ENCODE assay signal across 1 cellular context in the genomic region with DNA sequence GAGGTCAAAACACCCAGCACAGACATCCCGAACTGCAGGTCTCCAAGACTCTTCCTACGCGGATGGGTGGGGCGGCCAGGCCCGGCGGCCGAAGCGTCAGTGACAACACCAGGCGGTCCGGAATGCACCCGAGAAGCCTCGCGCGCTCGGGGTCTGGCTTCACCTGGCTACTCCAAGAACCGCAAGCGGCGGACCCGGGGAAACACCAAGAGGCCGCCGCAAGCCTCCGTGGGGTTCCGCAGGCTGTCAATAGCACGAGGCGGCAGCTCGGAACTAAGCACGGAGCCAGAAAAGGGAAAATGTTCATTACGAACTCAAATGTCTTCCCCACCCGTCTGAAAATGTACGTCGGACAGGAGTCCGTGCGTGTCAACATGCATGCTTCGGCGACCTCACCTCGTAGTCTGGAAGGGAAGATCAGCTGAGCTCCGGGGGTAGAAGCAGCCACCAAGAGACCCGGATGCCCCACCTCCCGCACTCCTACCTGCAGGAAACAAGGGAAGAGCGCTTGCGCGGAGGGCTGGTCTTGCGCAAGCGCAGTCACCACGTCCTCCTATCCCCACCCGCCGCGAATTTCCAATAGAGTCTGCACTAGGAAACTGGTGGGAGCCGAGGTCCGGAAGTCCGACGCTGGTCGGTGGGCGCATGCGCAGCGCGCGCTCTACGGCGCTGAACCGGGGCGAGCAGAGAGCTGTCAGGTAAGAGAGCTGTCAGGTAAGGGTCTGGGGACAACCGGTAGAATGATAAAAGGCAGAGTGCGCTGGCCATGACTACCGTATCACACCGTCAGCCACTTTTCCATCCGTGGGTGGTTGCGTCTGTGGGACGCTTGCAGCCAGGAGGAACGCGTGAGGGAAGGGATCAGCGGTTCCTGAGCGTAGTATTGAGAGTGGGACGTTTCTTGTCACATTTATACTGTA.
A peak's percentile ranks its signal among the peaks of the same experiment; 100 is the strongest.
TF ChIP-seq lines count a peak whose summit lies in the region.

A gene (plus strand): TSS at position 646 of the 920 bp plus-strand sequence. CDS start 3,864 bp downstream, outside the sequence.
A gene (minus strand): TSS at position 500 of the 920 bp plus-strand sequence. CDS start 958 bp downstream, outside the sequence.

TF ChIP-seq in HEK293, 187 proteins besides CTCF, POLR2A, EP300 and RAD21 (continued from another document and continues in another):
- TF ChIP-seq IKZF3 (tag by site-specific recombination; IDR thresholded peaks at IDR 0.05) (peak; percentile 98), BCL11B (tag by site-specific recombination; IDR thresholded peaks at IDR 0.05; ENCODE audit: low read depth) (no peak), KLF10 (tag by site-specific recombination; IDR thresholded peaks at IDR 0.05) (peak; percentile 80), YY2 (tag by site-specific recombination; IDR thresholded peaks at IDR 0.05) (no peak), ZNF501 (tag by site-specific recombination; IDR thresholded peaks at IDR 0.05) (peak; percentile 73), ZNF660 (tag by site-specific recombination; IDR thresholded peaks at IDR 0.05) (0 out of 2 replicates have a peak, but pooled peaks have one; percentile 28), ZBTB8A (tag by site-specific recombination; IDR thresholded peaks at IDR 0.05) (no peak), ZNF785 (tag by site-specific recombination; IDR thresholded peaks at IDR 0.05) (no peak), ZNF274 (IDR thresholded peaks at IDR 0.05; ENCODE audit: low read length) (no peak), ZNF274 (tag by site-specific recombination; IDR thresholded peaks at IDR 0.05; ENCODE audit: borderline replicate concordance) (no peak), ZNF335 (tag by site-specific recombination; conservative IDR thresholded peaks at IDR 0.05) (peak; percentile 68), ZNF529 (tag by site-specific recombination; IDR thresholded peaks at IDR 0.05; ENCODE audit: insufficient replicate concordance) (no peak), OVOL3 (tag by site-specific recombination; IDR thresholded peaks at IDR 0.05) (no peak), ZNF544 (tag by site-specific recombination; IDR thresholded peaks at IDR 0.05) (no peak), ZNF157 (tag by site-specific recombination; IDR thresholded peaks at IDR 0.05) (no peak), SP2 (tag by site-specific recombination; IDR thresholded peaks at IDR 0.05) (peak; percentile 79), ZNF776 (tag by site-specific recombination; IDR thresholded peaks at IDR 0.05; ENCODE audit: borderline replicate concordance) (no peak), ZNF37A (tag by site-specific recombination; IDR thresholded peaks at IDR 0.05) (no peak), TCF7L2 (IDR thresholded peaks at IDR 0.05; ENCODE audit: borderline replicate concordance, low read depth, low read length) (no peak), ZBTB17 (tag by site-specific recombination; IDR thresholded peaks at IDR 0.05) (peak; percentile 97), KLF9 (tag by site-specific recombination; IDR thresholded peaks at IDR 0.05; ENCODE audit: low read depth) (peak; percentile 35; the same call in 1 of the 2 replicates), SP7 (tag by site-specific recombination; IDR thresholded peaks at IDR 0.05) (no peak; the same call in none of the 2 replicates), BCL11A (tag by site-specific recombination; IDR thresholded peaks at IDR 0.05; ENCODE audit: low read depth) (no peak), ZNF24 (tag by site-specific recombination; IDR thresholded peaks at IDR 0.05) (0 out of 2 replicates have a peak, but pooled peaks have one; percentile 29), ZNF341 (tag by site-specific recombination; IDR thresholded peaks at IDR 0.05; ENCODE audit: low read depth) (peak; percentile 52; the same call in 1 of the 2 replicates), ZNF112 (tag by site-specific recombination; IDR thresholded peaks at IDR 0.05) (no peak), ZXDB (tag by site-specific recombination; IDR thresholded peaks at IDR 0.05) (0 out of 2 replicates have a peak, but pooled peaks have one; percentile 53), ZNF600 (tag by site-specific recombination; IDR thresholded peaks at IDR 0.05) (peak; percentile 96), ZNF114 (tag by site-specific recombination; IDR thresholded peaks at IDR 0.05) (no peak), ZNF292 (tag by site-specific recombination; IDR thresholded peaks at IDR 0.05; ENCODE audit: borderline replicate concordance, low read depth) (no peak), ZNF610 (tag by site-specific recombination; IDR thresholded peaks at IDR 0.05; ENCODE audit: borderline replicate concordance) (no peak), ZNF585B (tag by site-specific recombination; IDR thresholded peaks at IDR 0.05) (no peak), MZF1 (tag by site-specific recombination; IDR thresholded peaks at IDR 0.05; ENCODE audit: borderline replicate concordance) (no peak), SALL2 (tag by site-specific recombination; IDR thresholded peaks at IDR 0.05; ENCODE audit: borderline replicate concordance) (no peak), KLF7 (tag by site-specific recombination; IDR thresholded peaks at IDR 0.05; ENCODE audit: borderline replicate concordance) (peak; percentile 45; the same call in 1 of the 2 replicates), ZNF221 (tag by site-specific recombination; IDR thresholded peaks at IDR 0.05; ENCODE audit: borderline replicate concordance) (no peak), ZEB2 (tag by site-specific recombination; IDR thresholded peaks at IDR 0.05) (peak; percentile 66; the same call in 1 of the 2 replicates), ZNF629 (tag by site-specific recombination; IDR thresholded peaks at IDR 0.05) (0 out of 2 replicates have a peak, but pooled peaks have one; percentile 49)
- TF ChIP-seq, protein P1, sequence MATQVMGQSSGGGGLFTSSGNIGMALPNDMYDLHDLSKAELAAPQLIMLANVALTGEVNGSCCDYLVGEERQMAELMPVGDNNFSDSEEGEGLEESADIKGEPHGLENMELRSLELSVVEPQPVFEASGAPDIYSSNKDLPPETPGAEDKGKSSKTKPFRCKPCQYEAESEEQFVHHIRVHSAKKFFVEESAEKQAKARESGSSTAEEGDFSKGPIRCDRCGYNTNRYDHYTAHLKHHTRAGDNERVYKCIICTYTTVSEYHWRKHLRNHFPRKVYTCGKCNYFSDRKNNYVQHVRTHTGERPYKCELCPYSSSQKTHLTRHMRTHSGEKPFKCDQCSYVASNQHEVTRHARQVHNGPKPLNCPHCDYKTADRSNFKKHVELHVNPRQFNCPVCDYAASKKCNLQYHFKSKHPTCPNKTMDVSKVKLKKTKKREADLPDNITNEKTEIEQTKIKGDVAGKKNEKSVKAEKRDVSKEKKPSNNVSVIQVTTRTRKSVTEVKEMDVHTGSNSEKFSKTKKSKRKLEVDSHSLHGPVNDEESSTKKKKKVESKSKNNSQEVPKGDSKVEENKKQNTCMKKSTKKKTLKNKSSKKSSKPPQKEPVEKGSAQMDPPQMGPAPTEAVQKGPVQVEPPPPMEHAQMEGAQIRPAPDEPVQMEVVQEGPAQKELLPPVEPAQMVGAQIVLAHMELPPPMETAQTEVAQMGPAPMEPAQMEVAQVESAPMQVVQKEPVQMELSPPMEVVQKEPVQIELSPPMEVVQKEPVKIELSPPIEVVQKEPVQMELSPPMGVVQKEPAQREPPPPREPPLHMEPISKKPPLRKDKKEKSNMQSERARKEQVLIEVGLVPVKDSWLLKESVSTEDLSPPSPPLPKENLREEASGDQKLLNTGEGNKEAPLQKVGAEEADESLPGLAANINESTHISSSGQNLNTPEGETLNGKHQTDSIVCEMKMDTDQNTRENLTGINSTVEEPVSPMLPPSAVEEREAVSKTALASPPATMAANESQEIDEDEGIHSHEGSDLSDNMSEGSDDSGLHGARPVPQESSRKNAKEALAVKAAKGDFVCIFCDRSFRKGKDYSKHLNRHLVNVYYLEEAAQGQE (tag by site-specific recombination; IDR thresholded peaks at IDR 0.05) = no peak
- TF ChIP-seq, protein P2, sequence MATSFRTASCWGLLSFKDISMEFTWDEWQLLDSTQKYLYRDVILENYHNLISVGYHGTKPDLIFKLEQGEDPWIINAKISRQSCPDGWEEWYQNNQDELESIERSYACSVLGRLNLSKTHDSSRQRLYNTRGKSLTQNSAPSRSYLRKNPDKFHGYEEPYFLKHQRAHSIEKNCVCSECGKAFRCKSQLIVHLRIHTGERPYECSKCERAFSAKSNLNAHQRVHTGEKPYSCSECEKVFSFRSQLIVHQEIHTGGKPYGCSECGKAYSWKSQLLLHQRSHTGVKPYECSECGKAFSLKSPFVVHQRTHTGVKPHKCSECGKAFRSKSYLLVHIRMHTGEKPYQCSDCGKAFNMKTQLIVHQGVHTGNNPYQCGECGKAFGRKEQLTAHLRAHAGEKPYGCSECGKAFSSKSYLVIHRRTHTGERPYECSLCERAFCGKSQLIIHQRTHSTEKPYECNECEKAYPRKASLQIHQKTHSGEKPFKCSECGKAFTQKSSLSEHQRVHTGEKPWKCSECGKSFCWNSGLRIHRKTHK (tag by site-specific recombination; IDR thresholded peaks at IDR 0.05) = no peak
- TF ChIP-seq, protein P3, sequence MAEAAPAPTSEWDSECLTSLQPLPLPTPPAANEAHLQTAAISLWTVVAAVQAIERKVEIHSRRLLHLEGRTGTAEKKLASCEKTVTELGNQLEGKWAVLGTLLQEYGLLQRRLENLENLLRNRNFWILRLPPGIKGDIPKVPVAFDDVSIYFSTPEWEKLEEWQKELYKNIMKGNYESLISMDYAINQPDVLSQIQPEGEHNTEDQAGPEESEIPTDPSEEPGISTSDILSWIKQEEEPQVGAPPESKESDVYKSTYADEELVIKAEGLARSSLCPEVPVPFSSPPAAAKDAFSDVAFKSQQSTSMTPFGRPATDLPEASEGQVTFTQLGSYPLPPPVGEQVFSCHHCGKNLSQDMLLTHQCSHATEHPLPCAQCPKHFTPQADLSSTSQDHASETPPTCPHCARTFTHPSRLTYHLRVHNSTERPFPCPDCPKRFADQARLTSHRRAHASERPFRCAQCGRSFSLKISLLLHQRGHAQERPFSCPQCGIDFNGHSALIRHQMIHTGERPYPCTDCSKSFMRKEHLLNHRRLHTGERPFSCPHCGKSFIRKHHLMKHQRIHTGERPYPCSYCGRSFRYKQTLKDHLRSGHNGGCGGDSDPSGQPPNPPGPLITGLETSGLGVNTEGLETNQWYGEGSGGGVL (tag by site-specific recombination; IDR thresholded peaks at IDR 0.05) = no peak
- TF ChIP-seq, protein P4, sequence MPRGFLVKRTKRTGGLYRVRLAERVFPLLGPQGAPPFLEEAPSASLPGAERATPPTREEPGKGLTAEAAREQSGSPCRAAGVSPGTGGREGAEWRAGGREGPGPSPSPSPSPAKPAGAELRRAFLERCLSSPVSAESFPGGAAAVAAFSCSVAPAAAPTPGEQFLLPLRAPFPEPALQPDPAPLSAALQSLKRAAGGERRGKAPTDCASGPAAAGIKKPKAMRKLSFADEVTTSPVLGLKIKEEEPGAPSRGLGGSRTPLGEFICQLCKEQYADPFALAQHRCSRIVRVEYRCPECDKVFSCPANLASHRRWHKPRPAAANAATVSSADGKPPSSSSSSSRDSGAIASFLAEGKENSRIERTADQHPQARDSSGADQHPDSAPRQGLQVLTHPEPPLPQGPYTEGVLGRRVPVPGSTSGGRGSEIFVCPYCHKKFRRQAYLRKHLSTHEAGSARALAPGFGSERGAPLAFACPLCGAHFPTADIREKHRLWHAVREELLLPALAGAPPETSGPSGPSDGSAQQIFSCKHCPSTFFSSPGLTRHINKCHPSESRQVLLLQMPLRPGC (tag by site-specific recombination; IDR thresholded peaks at IDR 0.05) = no peak
- TF ChIP-seq, protein P5, sequence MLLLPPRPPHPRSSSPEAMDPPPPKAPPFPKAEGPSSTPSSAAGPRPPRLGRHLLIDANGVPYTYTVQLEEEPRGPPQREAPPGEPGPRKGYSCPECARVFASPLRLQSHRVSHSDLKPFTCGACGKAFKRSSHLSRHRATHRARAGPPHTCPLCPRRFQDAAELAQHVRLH (tag by site-specific recombination; IDR thresholded peaks at IDR 0.05) = no peak
- TF ChIP-seq, protein P6, sequence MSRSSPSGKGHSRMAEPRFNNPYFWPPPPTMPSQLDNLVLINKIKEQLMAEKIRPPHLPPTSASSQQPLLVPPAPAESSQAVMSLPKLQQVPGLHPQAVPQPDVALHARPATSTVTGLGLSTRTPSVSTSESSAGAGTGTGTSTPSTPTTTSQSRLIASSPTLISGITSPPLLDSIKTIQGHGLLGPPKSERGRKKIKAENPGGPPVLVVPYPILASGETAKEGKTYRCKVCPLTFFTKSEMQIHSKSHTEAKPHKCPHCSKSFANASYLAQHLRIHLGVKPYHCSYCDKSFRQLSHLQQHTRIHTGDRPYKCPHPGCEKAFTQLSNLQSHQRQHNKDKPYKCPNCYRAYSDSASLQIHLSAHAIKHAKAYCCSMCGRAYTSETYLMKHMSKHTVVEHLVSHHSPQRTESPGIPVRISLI (tag by site-specific recombination; IDR thresholded peaks at IDR 0.05) = 0 out of 2 replicates have a peak, but pooled peaks have one; percentile 47
- TF ChIP-seq, protein P7, sequence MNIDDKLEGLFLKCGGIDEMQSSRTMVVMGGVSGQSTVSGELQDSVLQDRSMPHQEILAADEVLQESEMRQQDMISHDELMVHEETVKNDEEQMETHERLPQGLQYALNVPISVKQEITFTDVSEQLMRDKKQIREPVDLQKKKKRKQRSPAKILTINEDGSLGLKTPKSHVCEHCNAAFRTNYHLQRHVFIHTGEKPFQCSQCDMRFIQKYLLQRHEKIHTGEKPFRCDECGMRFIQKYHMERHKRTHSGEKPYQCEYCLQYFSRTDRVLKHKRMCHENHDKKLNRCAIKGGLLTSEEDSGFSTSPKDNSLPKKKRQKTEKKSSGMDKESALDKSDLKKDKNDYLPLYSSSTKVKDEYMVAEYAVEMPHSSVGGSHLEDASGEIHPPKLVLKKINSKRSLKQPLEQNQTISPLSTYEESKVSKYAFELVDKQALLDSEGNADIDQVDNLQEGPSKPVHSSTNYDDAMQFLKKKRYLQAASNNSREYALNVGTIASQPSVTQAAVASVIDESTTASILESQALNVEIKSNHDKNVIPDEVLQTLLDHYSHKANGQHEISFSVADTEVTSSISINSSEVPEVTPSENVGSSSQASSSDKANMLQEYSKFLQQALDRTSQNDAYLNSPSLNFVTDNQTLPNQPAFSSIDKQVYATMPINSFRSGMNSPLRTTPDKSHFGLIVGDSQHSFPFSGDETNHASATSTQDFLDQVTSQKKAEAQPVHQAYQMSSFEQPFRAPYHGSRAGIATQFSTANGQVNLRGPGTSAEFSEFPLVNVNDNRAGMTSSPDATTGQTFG (tag by site-specific recombination; IDR thresholded peaks at IDR 0.05; ENCODE audit: borderline replicate concordance) = no peak
- TF ChIP-seq, protein P8, sequence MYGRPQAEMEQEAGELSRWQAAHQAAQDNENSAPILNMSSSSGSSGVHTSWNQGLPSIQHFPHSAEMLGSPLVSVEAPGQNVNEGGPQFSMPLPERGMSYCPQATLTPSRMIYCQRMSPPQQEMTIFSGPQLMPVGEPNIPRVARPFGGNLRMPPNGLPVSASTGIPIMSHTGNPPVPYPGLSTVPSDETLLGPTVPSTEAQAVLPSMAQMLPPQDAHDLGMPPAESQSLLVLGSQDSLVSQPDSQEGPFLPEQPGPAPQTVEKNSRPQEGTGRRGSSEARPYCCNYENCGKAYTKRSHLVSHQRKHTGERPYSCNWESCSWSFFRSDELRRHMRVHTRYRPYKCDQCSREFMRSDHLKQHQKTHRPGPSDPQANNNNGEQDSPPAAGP (tag by site-specific recombination; IDR thresholded peaks at IDR 0.05) = peak; percentile 57; the same call in 1 of the 2 replicates
